ENCODE assay signal across 1 cellular context in the genomic region with DNA sequence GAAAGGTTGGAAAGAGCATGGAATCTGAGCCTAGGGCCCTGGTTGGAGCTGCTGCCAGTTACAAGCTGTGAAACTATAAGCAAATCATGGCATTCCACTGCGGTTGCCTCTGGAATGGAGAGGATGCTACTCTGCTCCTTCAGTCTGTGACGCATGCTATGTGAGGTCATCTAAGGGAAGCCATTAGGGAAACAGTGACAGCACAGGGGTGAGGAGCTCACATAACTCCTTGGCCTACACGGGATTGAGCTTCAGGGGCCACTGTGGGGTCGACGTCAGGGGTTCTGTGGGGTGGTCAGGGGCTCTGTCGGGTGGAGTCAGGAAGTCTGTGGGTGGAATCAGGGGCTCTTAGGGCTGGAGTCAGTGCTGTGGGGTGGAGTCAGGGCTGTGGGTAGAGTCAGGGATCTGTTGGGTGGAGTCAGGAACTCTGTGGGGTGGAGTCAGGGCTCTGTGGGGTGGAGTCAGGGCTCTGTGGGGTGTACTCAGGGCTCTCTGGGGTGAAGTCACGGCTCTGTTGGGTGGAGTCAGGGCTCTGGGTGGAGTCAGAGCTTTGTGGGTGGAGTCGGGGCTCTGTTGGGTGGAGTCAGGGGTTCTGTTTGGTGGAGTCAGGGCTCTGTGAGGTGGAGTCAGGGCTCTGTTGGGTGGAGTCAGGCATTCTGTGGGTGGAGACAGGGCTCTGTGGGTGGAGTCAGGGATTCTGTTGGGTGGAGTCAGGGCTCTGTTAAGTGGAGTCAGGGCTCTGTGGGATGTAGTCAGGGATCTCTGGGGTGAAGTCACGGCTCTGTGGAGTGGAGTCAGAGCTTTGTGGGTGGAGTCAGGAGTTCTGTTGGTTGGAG.
TF ChIP-seq lines count a peak whose summit lies in the region.

No MANE protein-coding gene starts in this region.

TF ChIP-seq in HEK293, 187 proteins besides CTCF, POLR2A, EP300 and RAD21 (continued from another document and continues in another):
- TF ChIP-seq, protein P1, sequence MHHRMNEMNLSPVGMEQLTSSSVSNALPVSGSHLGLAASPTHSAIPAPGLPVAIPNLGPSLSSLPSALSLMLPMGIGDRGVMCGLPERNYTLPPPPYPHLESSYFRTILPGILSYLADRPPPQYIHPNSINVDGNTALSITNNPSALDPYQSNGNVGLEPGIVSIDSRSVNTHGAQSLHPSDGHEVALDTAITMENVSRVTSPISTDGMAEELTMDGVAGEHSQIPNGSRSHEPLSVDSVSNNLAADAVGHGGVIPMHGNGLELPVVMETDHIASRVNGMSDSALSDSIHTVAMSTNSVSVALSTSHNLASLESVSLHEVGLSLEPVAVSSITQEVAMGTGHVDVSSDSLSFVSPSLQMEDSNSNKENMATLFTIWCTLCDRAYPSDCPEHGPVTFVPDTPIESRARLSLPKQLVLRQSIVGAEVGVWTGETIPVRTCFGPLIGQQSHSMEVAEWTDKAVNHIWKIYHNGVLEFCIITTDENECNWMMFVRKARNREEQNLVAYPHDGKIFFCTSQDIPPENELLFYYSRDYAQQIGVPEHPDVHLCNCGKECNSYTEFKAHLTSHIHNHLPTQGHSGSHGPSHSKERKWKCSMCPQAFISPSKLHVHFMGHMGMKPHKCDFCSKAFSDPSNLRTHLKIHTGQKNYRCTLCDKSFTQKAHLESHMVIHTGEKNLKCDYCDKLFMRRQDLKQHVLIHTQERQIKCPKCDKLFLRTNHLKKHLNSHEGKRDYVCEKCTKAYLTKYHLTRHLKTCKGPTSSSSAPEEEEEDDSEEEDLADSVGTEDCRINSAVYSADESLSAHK (tag by site-specific recombination; IDR thresholded peaks at IDR 0.05), result no peak
- TF ChIP-seq, protein P2, sequence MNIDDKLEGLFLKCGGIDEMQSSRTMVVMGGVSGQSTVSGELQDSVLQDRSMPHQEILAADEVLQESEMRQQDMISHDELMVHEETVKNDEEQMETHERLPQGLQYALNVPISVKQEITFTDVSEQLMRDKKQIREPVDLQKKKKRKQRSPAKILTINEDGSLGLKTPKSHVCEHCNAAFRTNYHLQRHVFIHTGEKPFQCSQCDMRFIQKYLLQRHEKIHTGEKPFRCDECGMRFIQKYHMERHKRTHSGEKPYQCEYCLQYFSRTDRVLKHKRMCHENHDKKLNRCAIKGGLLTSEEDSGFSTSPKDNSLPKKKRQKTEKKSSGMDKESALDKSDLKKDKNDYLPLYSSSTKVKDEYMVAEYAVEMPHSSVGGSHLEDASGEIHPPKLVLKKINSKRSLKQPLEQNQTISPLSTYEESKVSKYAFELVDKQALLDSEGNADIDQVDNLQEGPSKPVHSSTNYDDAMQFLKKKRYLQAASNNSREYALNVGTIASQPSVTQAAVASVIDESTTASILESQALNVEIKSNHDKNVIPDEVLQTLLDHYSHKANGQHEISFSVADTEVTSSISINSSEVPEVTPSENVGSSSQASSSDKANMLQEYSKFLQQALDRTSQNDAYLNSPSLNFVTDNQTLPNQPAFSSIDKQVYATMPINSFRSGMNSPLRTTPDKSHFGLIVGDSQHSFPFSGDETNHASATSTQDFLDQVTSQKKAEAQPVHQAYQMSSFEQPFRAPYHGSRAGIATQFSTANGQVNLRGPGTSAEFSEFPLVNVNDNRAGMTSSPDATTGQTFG (tag by site-specific recombination; IDR thresholded peaks at IDR 0.05; ENCODE audit: borderline replicate concordance), result no peak
- TF ChIP-seq ZXDB (tag by site-specific recombination; IDR thresholded peaks at IDR 0.05), result peak; percentile 33; the same call in 1 of the 2 replicates
- peak; percentile 87 for TF ChIP-seq ZNF600 (tag by site-specific recombination; IDR thresholded peaks at IDR 0.05)
- TF ChIP-seq ZNF768 (tag by site-specific recombination; IDR thresholded peaks at IDR 0.05), result no peak
- peak; percentile 66; the same call in 1 of the 2 replicates for TF ChIP-seq ZFP69B (tag by site-specific recombination; IDR thresholded peaks at IDR 0.05)
- TF ChIP-seq ZNF350 (tag by site-specific recombination; IDR thresholded peaks at IDR 0.05), result no peak
- TF ChIP-seq SCRT1 (tag by site-specific recombination; IDR thresholded peaks at IDR 0.05; ENCODE audit: borderline replicate concordance), result no peak
- no peak for TF ChIP-seq ZNF571 (tag by site-specific recombination; IDR thresholded peaks at IDR 0.05)
- TF ChIP-seq ZNF2 (tag by site-specific recombination; IDR thresholded peaks at IDR 0.05), result 0 out of 2 replicates have a peak, but pooled peaks have one; percentile 22
- TF ChIP-seq ZNF394 (tag by site-specific recombination; IDR thresholded peaks at IDR 0.05; ENCODE audit: borderline replicate concordance), result peak; percentile 67
- TF ChIP-seq SP2 (tag by site-specific recombination; IDR thresholded peaks at IDR 0.05), result no peak
- TF ChIP-seq, protein P3, sequence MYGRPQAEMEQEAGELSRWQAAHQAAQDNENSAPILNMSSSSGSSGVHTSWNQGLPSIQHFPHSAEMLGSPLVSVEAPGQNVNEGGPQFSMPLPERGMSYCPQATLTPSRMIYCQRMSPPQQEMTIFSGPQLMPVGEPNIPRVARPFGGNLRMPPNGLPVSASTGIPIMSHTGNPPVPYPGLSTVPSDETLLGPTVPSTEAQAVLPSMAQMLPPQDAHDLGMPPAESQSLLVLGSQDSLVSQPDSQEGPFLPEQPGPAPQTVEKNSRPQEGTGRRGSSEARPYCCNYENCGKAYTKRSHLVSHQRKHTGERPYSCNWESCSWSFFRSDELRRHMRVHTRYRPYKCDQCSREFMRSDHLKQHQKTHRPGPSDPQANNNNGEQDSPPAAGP (tag by site-specific recombination; IDR thresholded peaks at IDR 0.05), result peak; percentile 68; the same call in 1 of the 2 replicates
- TF ChIP-seq GLIS2 (tag by site-specific recombination; IDR thresholded peaks at IDR 0.05), result peak; percentile 70
- TF ChIP-seq, protein P4, sequence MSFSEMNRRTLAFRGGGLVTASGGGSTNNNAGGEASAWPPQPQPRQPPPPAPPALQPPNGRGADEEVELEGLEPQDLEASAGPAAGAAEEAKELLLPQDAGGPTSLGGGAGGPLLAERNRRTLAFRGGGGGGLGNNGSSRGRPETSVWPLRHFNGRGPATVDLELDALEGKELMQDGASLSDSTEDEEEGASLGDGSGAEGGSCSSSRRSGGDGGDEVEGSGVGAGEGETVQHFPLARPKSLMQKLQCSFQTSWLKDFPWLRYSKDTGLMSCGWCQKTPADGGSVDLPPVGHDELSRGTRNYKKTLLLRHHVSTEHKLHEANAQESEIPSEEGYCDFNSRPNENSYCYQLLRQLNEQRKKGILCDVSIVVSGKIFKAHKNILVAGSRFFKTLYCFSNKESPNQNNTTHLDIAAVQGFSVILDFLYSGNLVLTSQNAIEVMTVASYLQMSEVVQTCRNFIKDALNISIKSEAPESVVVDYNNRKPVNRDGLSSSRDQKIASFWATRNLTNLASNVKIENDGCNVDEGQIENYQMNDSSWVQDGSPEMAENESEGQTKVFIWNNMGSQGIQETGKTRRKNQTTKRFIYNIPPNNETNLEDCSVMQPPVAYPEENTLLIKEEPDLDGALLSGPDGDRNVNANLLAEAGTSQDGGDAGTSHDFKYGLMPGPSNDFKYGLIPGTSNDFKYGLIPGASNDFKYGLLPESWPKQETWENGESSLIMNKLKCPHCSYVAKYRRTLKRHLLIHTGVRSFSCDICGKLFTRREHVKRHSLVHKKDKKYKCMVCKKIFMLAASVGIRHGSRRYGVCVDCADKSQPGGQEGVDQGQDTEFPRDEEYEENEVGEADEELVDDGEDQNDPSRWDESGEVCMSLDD (tag by site-specific recombination; IDR thresholded peaks at IDR 0.05), result no peak
- TF ChIP-seq ZBTB8A (tag by site-specific recombination; IDR thresholded peaks at IDR 0.05), result peak; percentile 64
- no peak for TF ChIP-seq WT1 (tag by site-specific recombination; IDR thresholded peaks at IDR 0.05)
- TF ChIP-seq, protein P5, sequence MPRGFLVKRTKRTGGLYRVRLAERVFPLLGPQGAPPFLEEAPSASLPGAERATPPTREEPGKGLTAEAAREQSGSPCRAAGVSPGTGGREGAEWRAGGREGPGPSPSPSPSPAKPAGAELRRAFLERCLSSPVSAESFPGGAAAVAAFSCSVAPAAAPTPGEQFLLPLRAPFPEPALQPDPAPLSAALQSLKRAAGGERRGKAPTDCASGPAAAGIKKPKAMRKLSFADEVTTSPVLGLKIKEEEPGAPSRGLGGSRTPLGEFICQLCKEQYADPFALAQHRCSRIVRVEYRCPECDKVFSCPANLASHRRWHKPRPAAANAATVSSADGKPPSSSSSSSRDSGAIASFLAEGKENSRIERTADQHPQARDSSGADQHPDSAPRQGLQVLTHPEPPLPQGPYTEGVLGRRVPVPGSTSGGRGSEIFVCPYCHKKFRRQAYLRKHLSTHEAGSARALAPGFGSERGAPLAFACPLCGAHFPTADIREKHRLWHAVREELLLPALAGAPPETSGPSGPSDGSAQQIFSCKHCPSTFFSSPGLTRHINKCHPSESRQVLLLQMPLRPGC (tag by site-specific recombination; IDR thresholded peaks at IDR 0.05), result peak; percentile 80
- peak; percentile 88 for TF ChIP-seq ZBTB17 (tag by site-specific recombination; IDR thresholded peaks at IDR 0.05)
- TF ChIP-seq, protein P6, sequence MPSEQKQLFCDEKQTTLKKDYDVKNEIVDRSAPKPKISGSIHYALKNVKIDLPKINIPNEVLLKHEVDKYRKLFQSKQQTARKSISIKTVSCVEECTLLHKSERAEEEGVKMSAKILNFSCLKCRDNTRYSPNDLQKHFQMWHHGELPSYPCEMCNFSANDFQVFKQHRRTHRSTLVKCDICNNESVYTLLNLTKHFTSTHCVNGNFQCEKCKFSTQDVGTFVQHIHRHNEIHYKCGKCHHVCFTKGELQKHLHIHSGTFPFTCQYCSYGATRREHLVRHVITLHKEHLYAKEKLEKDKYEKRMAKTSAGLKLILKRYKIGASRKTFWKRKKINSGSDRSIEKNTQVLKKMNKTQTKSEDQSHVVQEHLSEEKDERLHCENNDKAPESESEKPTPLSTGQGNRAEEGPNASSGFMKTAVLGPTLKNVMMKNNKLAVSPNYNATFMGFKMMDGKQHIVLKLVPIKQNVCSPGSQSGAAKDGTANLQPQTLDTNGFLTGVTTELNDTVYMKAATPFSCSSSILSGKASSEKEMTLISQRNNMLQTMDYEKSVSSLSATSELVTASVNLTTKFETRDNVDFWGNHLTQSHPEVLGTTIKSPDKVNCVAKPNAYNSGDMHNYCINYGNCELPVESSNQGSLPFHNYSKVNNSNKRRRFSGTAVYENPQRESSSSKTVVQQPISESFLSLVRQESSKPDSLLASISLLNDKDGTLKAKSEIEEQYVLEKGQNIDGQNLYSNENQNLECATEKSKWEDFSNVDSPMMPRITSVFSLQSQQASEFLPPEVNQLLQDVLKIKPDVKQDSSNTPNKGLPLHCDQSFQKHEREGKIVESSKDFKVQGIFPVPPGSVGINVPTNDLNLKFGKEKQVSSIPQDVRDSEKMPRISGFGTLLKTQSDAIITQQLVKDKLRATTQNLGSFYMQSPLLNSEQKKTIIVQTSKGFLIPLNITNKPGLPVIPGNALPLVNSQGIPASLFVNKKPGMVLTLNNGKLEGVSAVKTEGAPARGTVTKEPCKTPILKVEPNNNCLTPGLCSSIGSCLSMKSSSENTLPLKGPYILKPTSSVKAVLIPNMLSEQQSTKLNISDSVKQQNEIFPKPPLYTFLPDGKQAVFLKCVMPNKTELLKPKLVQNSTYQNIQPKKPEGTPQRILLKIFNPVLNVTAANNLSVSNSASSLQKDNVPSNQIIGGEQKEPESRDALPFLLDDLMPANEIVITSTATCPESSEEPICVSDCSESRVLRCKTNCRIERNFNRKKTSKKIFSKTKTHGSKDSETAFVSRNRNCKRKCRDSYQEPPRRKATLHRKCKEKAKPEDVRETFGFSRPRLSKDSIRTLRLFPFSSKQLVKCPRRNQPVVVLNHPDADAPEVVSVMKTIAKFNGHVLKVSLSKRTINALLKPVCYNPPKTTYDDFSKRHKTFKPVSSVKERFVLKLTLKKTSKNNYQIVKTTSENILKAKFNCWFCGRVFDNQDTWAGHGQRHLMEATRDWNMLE (tag by site-specific recombination; conservative IDR thresholded peaks at IDR 0.05; ENCODE audit: low read depth), result no peak; the same call in 1 of the 2 replicates
- TF ChIP-seq ZNF629 (tag by site-specific recombination; IDR thresholded peaks at IDR 0.05), result peak; percentile 85
- TF ChIP-seq KLF1 (tag by site-specific recombination; IDR thresholded peaks at IDR 0.05), result peak; percentile 70
- TF ChIP-seq, protein P7, sequence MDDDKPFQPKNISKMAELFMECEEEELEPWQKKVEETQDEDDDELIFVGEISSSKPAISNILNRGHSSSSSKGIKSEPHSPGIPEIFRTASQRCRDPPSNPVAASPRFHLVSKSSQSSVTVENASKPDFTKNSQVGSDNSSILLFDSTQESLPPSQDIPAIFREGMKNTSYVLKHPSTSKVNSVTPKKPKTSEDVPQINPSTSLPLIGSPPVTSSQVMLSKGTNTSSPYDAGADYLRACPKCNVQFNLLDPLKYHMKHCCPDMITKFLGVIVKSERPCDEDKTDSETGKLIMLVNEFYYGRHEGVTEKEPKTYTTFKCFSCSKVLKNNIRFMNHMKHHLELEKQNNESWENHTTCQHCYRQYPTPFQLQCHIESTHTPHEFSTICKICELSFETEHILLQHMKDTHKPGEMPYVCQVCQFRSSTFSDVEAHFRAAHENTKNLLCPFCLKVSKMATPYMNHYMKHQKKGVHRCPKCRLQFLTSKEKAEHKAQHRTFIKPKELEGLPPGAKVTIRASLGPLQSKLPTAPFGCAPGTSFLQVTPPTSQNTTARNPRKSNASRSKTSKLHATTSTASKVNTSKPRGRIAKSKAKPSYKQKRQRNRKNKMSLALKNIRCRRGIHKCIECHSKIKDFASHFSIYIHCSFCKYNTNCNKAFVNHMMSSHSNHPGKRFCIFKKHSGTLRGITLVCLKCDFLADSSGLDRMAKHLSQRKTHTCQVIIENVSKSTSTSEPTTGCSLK (tag by site-specific recombination; IDR thresholded peaks at IDR 0.05), result no peak
- 0 out of 2 replicates have a peak, but pooled peaks have one; percentile 17 for TF ChIP-seq EGR2 (tag by site-specific recombination; IDR thresholded peaks at IDR 0.05; ENCODE audit: low read depth)
- TF ChIP-seq SP3 (tag by site-specific recombination; IDR thresholded peaks at IDR 0.05), result peak; percentile 85
- no peak for TF ChIP-seq ZNF624 (tag by site-specific recombination; IDR thresholded peaks at IDR 0.05)
- TF ChIP-seq ZNF791 (tag by site-specific recombination; IDR thresholded peaks at IDR 0.05), result no peak
- TF ChIP-seq GLIS1 (tag by site-specific recombination; IDR thresholded peaks at IDR 0.05), result peak; percentile 67
